In the genomic region with DNA sequence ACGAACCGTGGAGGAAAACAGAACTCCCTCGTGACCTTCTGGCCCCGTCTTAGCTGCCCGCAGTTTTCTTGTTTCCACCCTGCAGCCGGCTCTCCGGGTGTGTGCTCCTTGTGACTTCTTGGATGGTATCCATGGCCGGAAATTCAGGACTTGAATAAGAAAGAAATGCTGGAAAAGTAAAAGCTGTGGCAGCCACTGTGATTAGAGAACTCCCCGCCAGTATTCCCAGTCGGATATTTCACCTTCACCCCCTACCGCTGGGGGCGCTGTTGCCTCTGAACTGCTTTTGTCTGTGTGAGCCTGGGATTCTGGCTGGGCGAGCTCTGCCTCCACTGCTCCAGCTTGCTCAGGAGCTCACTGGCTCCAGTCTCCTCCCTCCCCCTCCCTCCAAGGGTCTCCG, we compare ENCODE assay signal across 10 cellular contexts. TPM values are rescaled to one million over a fixed set of nuclear protein-coding genes. Genes with fewer than 3 reads are reported as not detected.
DNase-seq lines count a peak whose midpoint lies in the region; ATAC-seq lines count a peak whose summit lies in the region.
"Had no signal": no experiment of that assay in that cellular context is flagged by ENCODE, and none has a peak within 500 bp of the region (broad histone marks: within the 10 kb centered on the region; RNA-seq: fewer than 3 reads in every experiment).

No MANE protein-coding gene starts in this region.

- H3K9me3 ChIP-seq in right cardiac atrium (ENCODE audit: control insufficient read depth, low read length) (no peaks in the 10 kb centered on the region), stomach smooth muscle (ENCODE audit: control insufficient read depth in 2 of 2, low read length in 2 of 2) (no peaks in the 10 kb centered on the region)

- DNase-seq in activated CD8-positive, alpha-beta memory T cell treated with anti-CD3 and anti-CD28 coated beads for 24 hours, result peak; percentile 70
- no peak for DNase-seq in activated CD8-positive, alpha-beta memory T cell treated with anti-CD3 and anti-CD28 coated beads, Interleukin-2, amount 10 ng/mL, durations not matched to agents 7 days and 5 days
- peak; percentile 8 for DNase-seq in activated T-cell treated with anti-CD3 and anti-CD28 coated beads for 48 hours (ENCODE audit: low read depth)
- peak; percentile 80 to 91 (median 85) for DNase-seq in right cardiac atrium
- no peak for DNase-seq in occipital lobe (lab: John Stamatoyannopoulos, UW)

- H3K4me1 ChIP-seq in right cardiac atrium (ENCODE audit: control insufficient read depth, insufficient read depth, low read length) (peaks cover 3% of the 10 kb centered on the region), stomach smooth muscle (ENCODE audit: control insufficient read depth, insufficient read depth, low read length) (peaks cover 10% of the 10 kb centered on the region)

- no peak overlapping the region for H3K9ac ChIP-seq in stomach smooth muscle (ENCODE audit: low read length in 2 of 2)

- WGBS in right cardiac atrium, result 26% methylated on average over 14 of the region's 14 CpGs

- no peaks in the 10 kb centered on the region for H3K9me3 Mint-ChIP-seq in activated CD8-positive, alpha-beta memory T cell treated with anti-CD3 and anti-CD28 coated beads, Interleukin-2, amount 10 ng/mL, durations not matched to agents 7 days and 5 days (ENCODE audit: low read depth)
- H3K9me3 Mint-ChIP-seq: CD8-positive, alpha-beta memory T cell; immature natural killer cell had no signal

- H3K4me1 Mint-ChIP-seq in activated CD8-positive, alpha-beta memory T cell treated with anti-CD3 and anti-CD28 coated beads, Interleukin-2, amount 10 ng/mL, durations not matched to agents 7 days and 5 days, result peaks cover 2% of the 10 kb centered on the region

- intact Hi-C loops in right cardiac atrium (cut with DNase I), result no loop called here

- H3K27me3 Mint-ChIP-seq in activated CD8-positive, alpha-beta memory T cell treated with anti-CD3 and anti-CD28 coated beads, Interleukin-2, amount 10 ng/mL, durations not matched to agents 7 days and 5 days, result peaks cover 29% of the 10 kb centered on the region

- ATAC-seq in activated CD8-positive, alpha-beta memory T cell treated with anti-CD3 and anti-CD28 coated beads, Interleukin-2, amount 10 ng/mL, durations not matched to agents 7 days and 5 days, result no peak
- peak; percentile 57 to 78 for ATAC-seq in right cardiac atrium
- ATAC-seq in HG02571 (IDR thresholded peaks at IDR 0.05; ENCODE audit: unreplicated experiment), result no peak
- ATAC-seq in HG02884 (IDR thresholded peaks at IDR 0.05; ENCODE audit: unreplicated experiment), result no peak

- peak overlapping the region; percentile 30 for H3K4me3 ChIP-seq in right cardiac atrium (ENCODE audit: low read length)
- H3K4me3 ChIP-seq in stomach smooth muscle (ENCODE audit: low read length in 2 of 2), result no peak overlapping the region

- H3K27ac ChIP-seq in right cardiac atrium (ENCODE audit: low read length) (peak overlapping the region; percentile 8), stomach smooth muscle (ENCODE audit: low read length) (peak overlapping the region; percentile 6)

- CTCF ChIA-PET in activated CD8-positive, alpha-beta memory T cell treated with anti-CD3 and anti-CD28 coated beads, Interleukin-2, amount 10 ng/mL, durations not matched to agents 7 days and 5 days (lab: Charles Lee), result no interaction called here

- no peak overlapping the region for H3K4me3 Mint-ChIP-seq in activated CD8-positive, alpha-beta memory T cell treated with anti-CD3 and anti-CD28 coated beads, Interleukin-2, amount 10 ng/mL, durations not matched to agents 7 days and 5 days
- H3K4me3 Mint-ChIP-seq: CD8-positive, alpha-beta memory T cell; immature natural killer cell had no signal

- H3K27me3 ChIP-seq in right cardiac atrium (ENCODE audit: control insufficient read depth, insufficient read depth) (no peaks in the 10 kb centered on the region), stomach smooth muscle (ENCODE audit: control insufficient read depth in 1 of 2, insufficient read depth in 2 of 2, low read length in 2 of 2) (no peaks in the 10 kb centered on the region)

- H3K27ac Mint-ChIP-seq in activated CD8-positive, alpha-beta memory T cell treated with anti-CD3 and anti-CD28 coated beads, Interleukin-2, amount 10 ng/mL, durations not matched to agents 7 days and 5 days, result no peak overlapping the region
- H3K27ac Mint-ChIP-seq: immature natural killer cell had no signal

- peaks cover 5 to 9% of the 10 kb centered on the region in 2 donors for H3K36me3 ChIP-seq in stomach smooth muscle (ENCODE audit: control insufficient read depth in 2 of 2, insufficient read depth in 2 of 2, low read length in 2 of 2)

- no peaks in the 10 kb centered on the region for H3K36me3 Mint-ChIP-seq in activated CD8-positive, alpha-beta memory T cell treated with anti-CD3 and anti-CD28 coated beads, Interleukin-2, amount 10 ng/mL, durations not matched to agents 7 days and 5 days
- H3K36me3 Mint-ChIP-seq: CD8-positive, alpha-beta memory T cell; immature natural killer cell had no signal

RNA-seq across cellular contexts. Expression of a gene that starts 41.5 kb away (rescaled TPM):
- 10 to 100 TPM; 10.3 to 14.6 TPM for total RNA-seq in activated CD8-positive, alpha-beta memory T cell treated with anti-CD3 and anti-CD28 coated beads, Interleukin-2, amount 10 ng/mL, durations not matched to agents 7 days and 5 days
- total RNA-seq in right cardiac atrium, result 10 to 100 TPM; 25.8 to 34.7 (median 29.7) TPM
- polyA plus RNA-seq in right cardiac atrium, result 19.6 TPM
- 7.2 TPM for total RNA-seq in occipital lobe

RNA-seq across cellular contexts. Expression of a gene that starts 45.4 kb away (rescaled TPM):
- total RNA-seq in activated CD8-positive, alpha-beta memory T cell treated with anti-CD3 and anti-CD28 coated beads, Interleukin-2, amount 10 ng/mL, durations not matched to agents 7 days and 5 days, result 1 to 10 TPM; 1.2 TPM
- total RNA-seq in right cardiac atrium (10 to 100 TPM in 3 of 4 donors, 1 to 10 TPM in 1; 8.6 to 17.6 (median 13.4) TPM), occipital lobe (38.8 TPM)
- 7.9 TPM for polyA plus RNA-seq in right cardiac atrium
- polyA plus RNA-seq: immature natural killer cell had no signal

Comparison
In these comparisons a context has a peak if more than half of its experiments do, and no peak if none do; other contexts are left out.
1. DNase-seq: peak in activated CD8-positive, alpha-beta memory T cell treated with anti-CD3 and anti-CD28 coated beads for 24 hours (single experiment), activated T-cell treated with anti-CD3 and anti-CD28 coated beads for 48 hours (single experiment) and right cardiac atrium (3 of 3); none in activated CD8-positive, alpha-beta memory T cell treated with anti-CD3 and anti-CD28 coated beads, Interleukin-2, amount 10 ng/mL, durations not matched to agents 7 days and 5 days (single experiment) and occipital lobe (single experiment).
2. ATAC-seq: peak in right cardiac atrium (2 of 2); none in activated CD8-positive, alpha-beta memory T cell treated with anti-CD3 and anti-CD28 coated beads, Interleukin-2, amount 10 ng/mL, durations not matched to agents 7 days and 5 days (single experiment), HG02571 (single experiment) and HG02884 (single experiment).
3. RNA of a gene that starts 45.4 kb away (total RNA-seq): 38.8 TPM in occipital lobe (single experiment) and 8.6 to 17.6 TPM in right cardiac atrium; 1.2 TPM in activated CD8-positive, alpha-beta memory T cell treated with anti-CD3 and anti-CD28 coated beads, Interleukin-2, amount 10 ng/mL, durations not matched to agents 7 days and 5 days; every median in the first group is over 4 times any median in the second.